ENCODE assay signal across 8 cellular contexts in the genomic region with DNA sequence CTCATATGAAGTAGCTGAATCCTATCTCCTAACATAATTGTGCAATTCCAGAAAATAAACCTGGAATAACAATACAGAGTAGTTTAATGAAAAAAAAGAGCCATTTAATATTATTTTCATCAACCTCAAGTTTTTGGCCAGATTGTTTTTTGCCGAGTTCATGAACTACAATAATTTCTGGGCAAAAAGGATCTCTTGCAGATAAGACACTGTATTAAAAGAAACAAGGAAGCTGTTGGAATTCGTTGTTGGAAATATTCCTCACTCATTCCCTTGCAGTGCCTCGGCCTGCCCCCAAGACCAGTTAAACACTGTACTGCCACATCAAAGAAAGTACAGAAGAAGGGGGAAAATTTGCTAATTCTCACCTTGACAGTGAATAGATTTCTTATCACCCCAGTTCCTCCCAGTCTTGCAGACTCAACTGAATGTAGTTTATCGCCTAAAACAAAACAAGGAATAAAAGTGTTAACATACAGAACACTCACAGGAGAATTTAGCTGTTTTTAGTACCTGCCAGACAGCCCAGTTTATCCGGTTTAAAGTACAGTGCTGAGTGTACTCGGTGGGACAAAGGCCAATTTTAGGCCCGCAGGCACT.
DNase-seq lines count a peak whose midpoint lies in the region; ATAC-seq and TF ChIP-seq lines count a peak whose summit lies in the region.

No MANE protein-coding gene starts in this region.

- peak overlapping the region; percentile 80 for H3K4me2 ChIP-seq in BLaER1

- H3K27me3 Mint-ChIP-seq in nephron (ENCODE audit: low read depth): no peaks in the 10 kb centered on the region

- peak overlapping the region; percentile 90 to 95 (median 94) for H3K27ac Mint-ChIP-seq in nephron

- H3K27me3 ChIP-seq in BLaER1 (no peaks in the 10 kb centered on the region), duodenal mucosa (ENCODE audit: control insufficient read depth in 1 of 2, insufficient read depth in 2 of 2, low read length in 2 of 2) (no peaks in the 10 kb centered on the region)

- peak overlapping the region; percentile 97 to 99 (median 97) for H3K4me3 Mint-ChIP-seq in nephron

- peaks cover 43% of the 10 kb centered on the region for H3K36me3 ChIP-seq in BLaER1
- H3K36me3 ChIP-seq in duodenal mucosa (ENCODE audit: control insufficient read depth in 1 of 2, insufficient read depth in 2 of 2, low read length in 2 of 2): peaks cover 19 to 37% of the 10 kb centered on the region in 2 donors

- no peaks in the 10 kb centered on the region for H3K9me3 Mint-ChIP-seq in nephron

- DNase-seq in LNCaP clone FGC (ENCODE audit: low read depth) (peak; percentile 74), epidermal melanocyte (ENCODE audit: insufficient read length, low spot score) (no peak), NCI-H2029 (lab: John Stamatoyannopoulos, UW) (no peak), 8988T (no peak)

- TF ChIP-seq CTCF in LNCaP clone FGC (IDR thresholded peaks at IDR 0.05; ENCODE audit: control insufficient read depth, extremely low read depth, insufficient read depth): no peak
- TF ChIP-seq CTCF in nephron (IDR thresholded peaks at IDR 0.05; ENCODE audit: unreplicated experiment in 3 of 3): no peak

- H3K4me1 ChIP-seq in BLaER1 (peaks cover 50% of the 10 kb centered on the region), duodenal mucosa (ENCODE audit: control insufficient read depth in 1 of 2, insufficient read depth in 2 of 2, low read length in 2 of 2) (peaks cover 24 to 27% of the 10 kb centered on the region in 2 donors)

- H4K20me1 ChIP-seq in BLaER1: peaks cover 11% of the 10 kb centered on the region

- H3K9me3 ChIP-seq in BLaER1 (no peaks in the 10 kb centered on the region), duodenal mucosa (ENCODE audit: control insufficient read depth in 1 of 2, low read length in 2 of 2) (no peaks in the 10 kb centered on the region)

- H3K9ac ChIP-seq in BLaER1: peak overlapping the region; percentile 79
- H3K9ac ChIP-seq in duodenal mucosa (ENCODE audit: low read depth in 1 of 2, low read length in 2 of 2): peak overlapping the region; percentile 65 to 74

- H3K4me3 ChIP-seq in BLaER1: peak overlapping the region; percentile 94
- H3K4me3 ChIP-seq in LNCaP clone FGC (ENCODE audit: low read depth, low read length): peak overlapping the region; percentile 94
- peak overlapping the region; percentile 99 to 100 for H3K4me3 ChIP-seq in duodenal mucosa (ENCODE audit: low read depth in 1 of 2, low read length in 2 of 2)

- no peak for ATAC-seq in HG02759 (IDR thresholded peaks at IDR 0.05; ENCODE audit: unreplicated experiment)

- H3K27ac ChIP-seq in BLaER1 (peak overlapping the region; percentile 31; the same call in 1 of the 2 replicates), duodenal mucosa (ENCODE audit: low read depth, low read length) (peak overlapping the region; percentile 1)

- H3K4me1 Mint-ChIP-seq in nephron: peaks cover 38% of the 10 kb centered on the region

- H3K36me3 Mint-ChIP-seq in nephron (ENCODE audit: low read depth): peaks cover 44% of the 10 kb centered on the region
